ENCODE assay signal across 1 cellular context in the genomic region with DNA sequence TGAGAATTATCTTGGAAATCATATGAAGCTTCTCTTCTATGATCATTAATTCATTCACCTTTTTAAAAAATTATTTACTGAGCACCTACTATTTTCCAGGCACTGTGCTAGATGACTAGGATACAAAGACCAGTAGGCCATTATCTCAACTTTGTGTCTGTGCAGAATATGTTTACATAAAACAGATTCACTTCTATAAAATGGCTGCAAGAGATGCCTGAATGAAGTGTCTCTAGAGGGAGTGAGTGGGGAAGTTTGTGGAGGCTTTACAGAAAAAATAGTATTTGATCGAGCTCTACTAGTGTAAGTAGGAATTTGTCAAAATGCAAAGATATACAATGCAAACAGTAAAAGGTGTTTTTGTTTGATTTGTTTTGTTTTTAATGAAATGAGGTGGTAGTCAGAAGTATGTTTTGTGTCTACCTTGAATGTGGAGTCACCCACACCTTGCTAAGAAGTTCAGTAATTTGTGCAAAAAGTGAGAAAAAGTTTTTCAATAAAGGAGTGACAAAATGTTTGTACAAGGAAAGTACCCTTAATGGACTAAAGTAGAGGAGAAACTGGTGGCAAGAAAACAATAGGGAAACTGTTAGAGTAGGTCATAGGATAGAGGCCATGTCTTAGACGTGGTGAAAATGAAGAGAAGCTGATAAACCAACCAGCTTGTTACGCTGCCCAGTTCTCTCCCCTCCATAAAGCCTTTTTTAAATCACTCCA.
TF ChIP-seq lines count a peak whose summit lies in the region.

No MANE protein-coding gene starts in this region.

TF ChIP-seq in GM12878, 131 proteins besides CTCF, POLR2A, EP300 and RAD21 (continued from another document):
- TF ChIP-seq, protein P1, sequence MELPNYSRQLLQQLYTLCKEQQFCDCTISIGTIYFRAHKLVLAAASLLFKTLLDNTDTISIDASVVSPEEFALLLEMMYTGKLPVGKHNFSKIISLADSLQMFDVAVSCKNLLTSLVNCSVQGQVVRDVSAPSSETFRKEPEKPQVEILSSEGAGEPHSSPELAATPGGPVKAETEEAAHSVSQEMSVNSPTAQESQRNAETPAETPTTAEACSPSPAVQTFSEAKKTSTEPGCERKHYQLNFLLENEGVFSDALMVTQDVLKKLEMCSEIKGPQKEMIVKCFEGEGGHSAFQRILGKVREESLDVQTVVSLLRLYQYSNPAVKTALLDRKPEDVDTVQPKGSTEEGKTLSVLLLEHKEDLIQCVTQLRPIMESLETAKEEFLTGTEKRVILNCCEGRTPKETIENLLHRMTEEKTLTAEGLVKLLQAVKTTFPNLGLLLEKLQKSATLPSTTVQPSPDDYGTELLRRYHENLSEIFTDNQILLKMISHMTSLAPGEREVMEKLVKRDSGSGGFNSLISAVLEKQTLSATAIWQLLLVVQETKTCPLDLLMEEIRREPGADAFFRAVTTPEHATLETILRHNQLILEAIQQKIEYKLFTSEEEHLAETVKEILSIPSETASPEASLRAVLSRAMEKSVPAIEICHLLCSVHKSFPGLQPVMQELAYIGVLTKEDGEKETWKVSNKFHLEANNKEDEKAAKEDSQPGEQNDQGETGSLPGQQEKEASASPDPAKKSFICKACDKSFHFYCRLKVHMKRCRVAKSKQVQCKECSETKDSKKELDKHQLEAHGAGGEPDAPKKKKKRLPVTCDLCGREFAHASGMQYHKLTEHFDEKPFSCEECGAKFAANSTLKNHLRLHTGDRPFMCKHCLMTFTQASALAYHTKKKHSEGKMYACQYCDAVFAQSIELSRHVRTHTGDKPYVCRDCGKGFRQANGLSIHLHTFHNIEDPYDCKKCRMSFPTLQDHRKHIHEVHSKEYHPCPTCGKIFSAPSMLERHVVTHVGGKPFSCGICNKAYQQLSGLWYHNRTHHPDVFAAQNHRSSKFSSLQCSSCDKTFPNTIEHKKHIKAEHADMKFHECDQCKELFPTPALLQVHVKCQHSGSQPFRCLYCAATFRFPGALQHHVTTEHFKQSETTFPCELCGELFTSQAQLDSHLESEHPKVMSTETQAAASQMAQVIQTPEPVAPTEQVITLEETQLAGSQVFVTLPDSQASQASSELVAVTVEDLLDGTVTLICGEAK (IDR thresholded peaks at IDR 0.05; ENCODE audit: borderline replicate concordance) = no peak; the same call in 1 of the 2 replicates
- TF ChIP-seq CHD2 (IDR thresholded peaks at IDR 0.05; ENCODE audit: borderline replicate concordance, low read depth, low read length) (no peak), MTA3 (IDR thresholded peaks at IDR 0.05; ENCODE audit: borderline replicate concordance, low read length) (0 out of 2 replicates have a peak, but pooled peaks have one; percentile 54), MTA2 (IDR thresholded peaks at IDR 0.05; ENCODE audit: low read depth) (0 out of 2 replicates have a peak, but pooled peaks have one; percentile 9), ZNF207 (IDR thresholded peaks at IDR 0.05; ENCODE audit: borderline replicate concordance) (0 out of 2 replicates have a peak, but pooled peaks have one; percentile 13), YY1 (IDR thresholded peaks at IDR 0.05; ENCODE audit: low read depth, low read length) (peak; percentile 86), PML (IDR thresholded peaks at IDR 0.05; ENCODE audit: low read length) (no peak), STAT3 (IDR thresholded peaks at IDR 0.05; ENCODE audit: low read depth, low read length) (no peak), NBN (IDR thresholded peaks at IDR 0.05) (peak; percentile 58; the same call in 1 of the 2 replicates), NFIC (IDR thresholded peaks at IDR 0.05; ENCODE audit: low read depth, low read length) (peak; percentile 48; the same call in 1 of the 2 replicates), TBL1XR1 (IDR thresholded peaks at IDR 0.05; ENCODE audit: low read depth, low read length) (no peak), CHD1 (IDR thresholded peaks at IDR 0.05; ENCODE audit: low read depth, low read length) (peak; percentile 83; the same call in 1 of the 2 replicates), POU2F2 (IDR thresholded peaks at IDR 0.05; ENCODE audit: borderline replicate concordance, low read depth, low read length) (no peak), CREM (IDR thresholded peaks at IDR 0.05; ENCODE audit: low read depth) (no peak), SMAD1 (IDR thresholded peaks at IDR 0.05; ENCODE audit: low read depth, partially characterized antibody) (peak; percentile 45), POLR2AphosphoS5 (IDR thresholded peaks at IDR 0.05; ENCODE audit: low read length) (0 out of 2 replicates have a peak, but pooled peaks have one; percentile 42), EED (IDR thresholded peaks at IDR 0.05; ENCODE audit: low read depth) (no peak), FOS (IDR thresholded peaks at IDR 0.05; ENCODE audit: borderline replicate concordance, extremely low read depth, insufficient read length) (no peak), PAX8 (IDR thresholded peaks at IDR 0.05) (peak; percentile 76; the same call in 1 of the 2 replicates), BRCA1 (IDR thresholded peaks at IDR 0.05; ENCODE audit: low read depth, low read length) (no peak), IKZF1 (conservative IDR thresholded peaks at IDR 0.05) (no peak), MXI1 (IDR thresholded peaks at IDR 0.05; ENCODE audit: low read depth, low read length) (peak; percentile 35; the same call in 1 of the 2 replicates)
- TF ChIP-seq, protein P2, sequence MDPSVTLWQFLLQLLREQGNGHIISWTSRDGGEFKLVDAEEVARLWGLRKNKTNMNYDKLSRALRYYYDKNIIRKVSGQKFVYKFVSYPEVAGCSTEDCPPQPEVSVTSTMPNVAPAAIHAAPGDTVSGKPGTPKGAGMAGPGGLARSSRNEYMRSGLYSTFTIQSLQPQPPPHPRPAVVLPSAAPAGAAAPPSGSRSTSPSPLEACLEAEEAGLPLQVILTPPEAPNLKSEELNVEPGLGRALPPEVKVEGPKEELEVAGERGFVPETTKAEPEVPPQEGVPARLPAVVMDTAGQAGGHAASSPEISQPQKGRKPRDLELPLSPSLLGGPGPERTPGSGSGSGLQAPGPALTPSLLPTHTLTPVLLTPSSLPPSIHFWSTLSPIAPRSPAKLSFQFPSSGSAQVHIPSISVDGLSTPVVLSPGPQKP (IDR thresholded peaks at IDR 0.05; ENCODE audit: low read depth, low read length) = no peak
- TF ChIP-seq, protein P3, sequence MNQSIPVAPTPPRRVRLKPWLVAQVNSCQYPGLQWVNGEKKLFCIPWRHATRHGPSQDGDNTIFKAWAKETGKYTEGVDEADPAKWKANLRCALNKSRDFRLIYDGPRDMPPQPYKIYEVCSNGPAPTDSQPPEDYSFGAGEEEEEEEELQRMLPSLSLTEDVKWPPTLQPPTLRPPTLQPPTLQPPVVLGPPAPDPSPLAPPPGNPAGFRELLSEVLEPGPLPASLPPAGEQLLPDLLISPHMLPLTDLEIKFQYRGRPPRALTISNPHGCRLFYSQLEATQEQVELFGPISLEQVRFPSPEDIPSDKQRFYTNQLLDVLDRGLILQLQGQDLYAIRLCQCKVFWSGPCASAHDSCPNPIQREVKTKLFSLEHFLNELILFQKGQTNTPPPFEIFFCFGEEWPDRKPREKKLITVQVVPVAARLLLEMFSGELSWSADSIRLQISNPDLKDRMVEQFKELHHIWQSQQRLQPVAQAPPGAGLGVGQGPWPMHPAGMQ (IDR thresholded peaks at IDR 0.05; ENCODE audit: borderline replicate concordance) = no peak
- TF ChIP-seq, protein P4, sequence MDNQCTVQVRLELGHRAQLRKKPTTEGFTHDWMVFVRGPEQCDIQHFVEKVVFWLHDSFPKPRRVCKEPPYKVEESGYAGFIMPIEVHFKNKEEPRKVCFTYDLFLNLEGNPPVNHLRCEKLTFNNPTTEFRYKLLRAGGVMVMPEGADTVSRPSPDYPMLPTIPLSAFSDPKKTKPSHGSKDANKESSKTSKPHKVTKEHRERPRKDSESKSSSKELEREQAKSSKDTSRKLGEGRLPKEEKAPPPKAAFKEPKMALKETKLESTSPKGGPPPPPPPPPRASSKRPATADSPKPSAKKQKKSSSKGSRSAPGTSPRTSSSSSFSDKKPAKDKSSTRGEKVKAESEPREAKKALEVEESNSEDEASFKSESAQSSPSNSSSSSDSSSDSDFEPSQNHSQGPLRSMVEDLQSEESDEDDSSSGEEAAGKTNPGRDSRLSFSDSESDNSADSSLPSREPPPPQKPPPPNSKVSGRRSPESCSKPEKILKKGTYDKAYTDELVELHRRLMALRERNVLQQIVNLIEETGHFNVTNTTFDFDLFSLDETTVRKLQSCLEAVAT (IDR thresholded peaks at IDR 0.05) = peak; percentile 92
- TF ChIP-seq, protein P5, sequence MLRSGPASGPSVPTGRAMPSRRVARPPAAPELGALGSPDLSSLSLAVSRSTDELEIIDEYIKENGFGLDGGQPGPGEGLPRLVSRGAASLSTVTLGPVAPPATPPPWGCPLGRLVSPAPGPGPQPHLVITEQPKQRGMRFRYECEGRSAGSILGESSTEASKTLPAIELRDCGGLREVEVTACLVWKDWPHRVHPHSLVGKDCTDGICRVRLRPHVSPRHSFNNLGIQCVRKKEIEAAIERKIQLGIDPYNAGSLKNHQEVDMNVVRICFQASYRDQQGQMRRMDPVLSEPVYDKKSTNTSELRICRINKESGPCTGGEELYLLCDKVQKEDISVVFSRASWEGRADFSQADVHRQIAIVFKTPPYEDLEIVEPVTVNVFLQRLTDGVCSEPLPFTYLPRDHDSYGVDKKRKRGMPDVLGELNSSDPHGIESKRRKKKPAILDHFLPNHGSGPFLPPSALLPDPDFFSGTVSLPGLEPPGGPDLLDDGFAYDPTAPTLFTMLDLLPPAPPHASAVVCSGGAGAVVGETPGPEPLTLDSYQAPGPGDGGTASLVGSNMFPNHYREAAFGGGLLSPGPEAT (IDR thresholded peaks at IDR 0.05; ENCODE audit: low read depth) = 0 out of 2 replicates have a peak, but pooled peaks have one; percentile 27
TF ChIP-seq in GM12878: peak in this region for 16.
